ENCODE assay signal across 8 cellular contexts in the genomic region with DNA sequence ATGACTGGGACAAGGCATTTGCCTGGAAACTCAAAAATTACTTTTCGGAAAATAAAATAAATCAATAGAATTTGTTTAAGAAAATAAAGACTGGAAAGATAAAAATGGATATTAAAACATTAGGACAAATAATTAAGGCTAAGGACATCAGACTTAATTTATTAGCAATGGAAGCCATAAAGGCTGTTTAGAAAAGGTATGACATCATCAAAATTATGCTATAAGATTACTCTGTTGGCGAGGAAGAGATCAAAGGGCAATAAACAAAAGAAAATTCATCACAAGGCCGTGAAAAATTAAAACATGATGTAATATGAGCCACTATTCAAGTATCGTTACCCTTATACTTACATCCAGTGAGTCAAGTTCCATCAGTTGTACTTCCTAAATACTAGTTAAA. TPM values are rescaled to one million over a fixed set of nuclear protein-coding genes. Genes with fewer than 3 reads are reported as not detected.
"Had no signal": no experiment of that assay in that cellular context is flagged by ENCODE, and none has a peak within 500 bp of the region (broad histone marks: within the 10 kb centered on the region; RNA-seq: fewer than 3 reads in every experiment).

No MANE protein-coding gene starts in this region.

- DNase-seq: GDM1, GF-D8 had no signal

- FAIRE-seq: G401.6, GM12878, GM12891, GM12892, GM18507, GM19239 had no signal

- H3K4me3 ChIP-seq: GM12878 had no signal

- ATAC-seq: GM12878 had no signal

RNA-seq across cellular contexts. Expression of a gene that starts 2.7 kb away (rescaled TPM):
- total RNA-seq: GM12878 had no signal
